ENCODE assay signal across 25 cellular contexts in the genomic region with DNA sequence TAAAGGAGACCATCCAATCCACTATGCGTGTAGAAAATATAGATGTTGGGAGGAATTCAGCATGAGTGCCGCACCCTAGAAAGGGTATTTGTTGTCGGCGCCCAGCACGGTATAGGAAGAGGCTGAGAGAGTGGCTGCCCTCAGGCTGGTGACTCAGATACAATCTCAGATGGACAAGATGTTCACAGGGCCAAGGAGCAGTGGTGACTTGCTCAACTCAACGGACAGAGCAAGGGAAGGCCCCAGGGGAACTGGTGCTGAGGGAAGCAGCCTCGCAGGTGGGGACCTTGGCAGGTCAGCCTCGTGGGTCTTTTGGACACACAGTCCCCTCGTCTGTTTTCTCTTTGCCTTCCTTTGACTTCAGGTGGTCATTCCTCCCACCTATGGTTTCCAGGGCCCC. TPM values are rescaled to one million over a fixed set of nuclear protein-coding genes. Genes with fewer than 3 reads are reported as not detected.
DNase-seq lines count a peak whose midpoint lies in the region; ATAC-seq, FAIRE-seq and TF ChIP-seq lines count a peak whose summit lies in the region.
"Had no signal": no experiment of that assay in that cellular context is flagged by ENCODE, and none has a peak within 500 bp of the region (broad histone marks: within the 10 kb centered on the region; RNA-seq: fewer than 3 reads in every experiment).

No MANE protein-coding gene starts in this region.

- no peak overlapping the region for H2AK5ac ChIP-seq in H1 (ENCODE audit: low read depth, low read length)

- H4K5ac ChIP-seq in H1 (ENCODE audit: insufficient read length, low read depth, low read length) = no peak overlapping the region

- no peak overlapping the region for H2BK120ac ChIP-seq in H1 (replicated peaks; ENCODE audit: low read depth, low read length)

- H3K4me1 ChIP-seq in RWPE2 (ENCODE audit: insufficient read depth, poor library complexity, severe bottlenecking) (peaks cover 24% of the 10 kb centered on the region), H1 (replicated peaks in 1 of 4; ENCODE audit: control insufficient read depth in 3 of 4, insufficient read depth in 4 of 4, low read length in 3 of 4) (peaks cover 0 to 10% (median 6%) of the 10 kb centered on the region in 4 experiments; a peak in 4 of 7 replicates)

- no peak overlapping the region for H3K18ac ChIP-seq in H1 (ENCODE audit: extremely low read depth, low read length)

- no peak overlapping the region for H4K8ac ChIP-seq in H1 (ENCODE audit: extremely low read depth, insufficient read depth, low read length)

- no peak for FAIRE-seq in H1 (lab: Jason Lieb, UNC)
- FAIRE-seq: D721Med, G401.6, HTR-8/SVneo, K562 had no signal

- no peak for TF ChIP-seq RAD21 in H1 (IDR thresholded peaks at IDR 0.05 in 1 of 2, conservative IDR thresholded peaks at IDR 0.05 in 1 of 2; ENCODE audit: low read depth in 2 of 2, low read length in 2 of 2)

- DNase-seq in ELF-1 (ENCODE audit: low read depth, low spot score) (peak; percentile 64), RWPE2 (ENCODE audit: low spot score) (no peak), H1 (ENCODE audit: low read depth in 1 of 2, low spot score in 2 of 2) (no peak), islet precursor cell (peak; percentile 73), left lobe of liver (ENCODE audit: low spot score) (no peak)
- DNase-seq: CD4-positive, CD25-positive, alpha-beta regulatory T cell; H7; Kasumi-1; NCI-H1105 treated with DMSO at 0.1 percent for 48 hours; NCI-H2029; NCI-H446; NCI-H524 treated with DMSO at 0.1 percent for 48 hours; NCI-H774; SIG-M5 had no signal

- no peak overlapping the region; the same call in 1 of the 2 replicates for H2BK15ac ChIP-seq in H1 (ENCODE audit: low read length)

- no peak overlapping the region for H3K9ac ChIP-seq in H1 (replicated peaks in 1 of 4; ENCODE audit: extremely low read depth in 1 of 4, low read depth in 3 of 4, low read length in 3 of 4)

- H2AFZ ChIP-seq in H1 (ENCODE audit: low read length) = no peak overlapping the region

- H3K27ac ChIP-seq in RWPE2 (ENCODE audit: poor library complexity, severe bottlenecking) = peak overlapping the region; percentile 43
- H3K27ac ChIP-seq in H1 (ENCODE audit: low read depth, low read length) = no peak overlapping the region
- H3K27ac ChIP-seq: SK-N-MC had no signal

- no peak overlapping the region for H3K14ac ChIP-seq in H1 (ENCODE audit: insufficient read length)

- 0 out of 2 replicates have a peak overlapping the region, but pooled peaks have one; percentile 55 for H2BK20ac ChIP-seq in H1 (ENCODE audit: low read length)

- TF ChIP-seq CTCF in RWPE2 (IDR thresholded peaks at IDR 0.05; ENCODE audit: poor library complexity, severe bottlenecking) = no peak
- no peak for TF ChIP-seq CTCF in H1 (IDR thresholded peaks at IDR 0.05; ENCODE audit: control extremely low read depth in 1 of 3, insufficient read depth in 1 of 3, low read depth in 1 of 3, low read length in 3 of 3)

- H3K36me3 ChIP-seq in RWPE2 (ENCODE audit: low read depth) (no peaks in the 10 kb centered on the region), H1 (ENCODE audit: control insufficient read depth in 2 of 4, insufficient read depth in 4 of 4, low read length in 3 of 4) (no peaks in the 10 kb centered on the region)

- 71% methylated on average over 9 of the region's 9 CpGs; no CpG with 5 or more reads in 1 of the 2 experiments for WGBS in H1 (ENCODE audit: extremely low coverage in 1 of 2, insufficient coverage in 1 of 2, insufficient read length in 1 of 2, insufficient replicate concordance in 2 of 2, low coverage in 1 of 2, low lambda C conversion rate in 2 of 2, missing lambda C conversion rate in 1 of 2), 2 experiments

- H2BK5ac ChIP-seq in H1 (ENCODE audit: low read depth, low read length) = peak overlapping the region; percentile 38; the same call in 1 of the 2 replicates

- ATAC-seq in RWPE2 (ENCODE audit: low read depth) (no peak), HG03565 (IDR thresholded peaks at IDR 0.05; ENCODE audit: unreplicated experiment) (no peak), GM18858 (IDR thresholded peaks at IDR 0.05; ENCODE audit: unreplicated experiment) (no peak), left lobe of liver (no peak)
- no peak for ATAC-seq in activated CD4-positive, CD25-positive, alpha-beta regulatory T cell treated with anti-CD3 and anti-CD28 coated beads, Interleukin-2, amount 50 U/mL, for 24 hours
- ATAC-seq: K562, Panc1 had no signal

- H3K4me3 ChIP-seq in RWPE2 (ENCODE audit: severe bottlenecking) = no peak overlapping the region
- H3K4me3 ChIP-seq in H1 (ENCODE audit: extremely low read depth in 1 of 4, insufficient read depth in 2 of 4, low read depth in 3 of 4, low read length in 4 of 4) = no peak overlapping the region
- H3K4me3 ChIP-seq: K562, SK-N-MC had no signal

- POLR2A ChIA-PET in H1 (lab: Charles Lee; ENCODE audit: partially characterized antibody) = interaction anchor here (1.3 to 1.6 kb wide), 2 partner anchors 13 to 26 kb away, joined by 3 to 6 read pairs; no protein-coding TSS in a partner anchor

- H3K27me3 ChIP-seq in RWPE2 (ENCODE audit: insufficient read depth, poor library complexity, severe bottlenecking) (no peaks in the 10 kb centered on the region), H1 (replicated peaks in 1 of 4; ENCODE audit: control insufficient read depth in 3 of 4, extremely low read depth in 1 of 4, insufficient read depth in 3 of 4, low read length in 3 of 4) (no peaks in the 10 kb centered on the region)

- no peak overlapping the region for H3K23ac ChIP-seq in H1 (ENCODE audit: insufficient read length)

- H3K79me1 ChIP-seq in H1 (ENCODE audit: low read depth, low read length) = no peaks in the 10 kb centered on the region

- no peaks in the 10 kb centered on the region for H4K20me1 ChIP-seq in H1 (replicated peaks in 1 of 2; ENCODE audit: control insufficient read depth in 1 of 2, insufficient read depth in 2 of 2, low read length in 2 of 2)

- H3K56ac ChIP-seq in H1 (replicated peaks; ENCODE audit: insufficient read length, low read depth, low read length) = no peak overlapping the region

- H3K4me2 ChIP-seq in H1 (ENCODE audit: insufficient read depth in 1 of 2, low read depth in 2 of 2, low read length in 2 of 2) = no peak overlapping the region

- no peak overlapping the region for H3K4ac ChIP-seq in H1 (replicated peaks; ENCODE audit: insufficient read length, low read depth, low read length)

- peak overlapping the region; percentile 45; the same call in 1 of the 2 replicates for H2BK12ac ChIP-seq in H1 (ENCODE audit: low read depth, low read length)

- H3K9me3 ChIP-seq in RWPE2 (ENCODE audit: severe bottlenecking) (no peaks in the 10 kb centered on the region), H1 (ENCODE audit: insufficient read depth in 2 of 2, low read depth in 1 of 2, low read length in 1 of 2) (peaks cover 0 to 3% of the 10 kb centered on the region in 2 experiments; a peak in 1 of 4 replicates)

- TF ChIP-seq POLR2A in H1 (IDR thresholded peaks at IDR 0.05; ENCODE audit: control extremely low read depth in 1 of 2, low read depth in 2 of 2, low read length in 2 of 2) = no peak

- H4K91ac ChIP-seq in H1 (replicated peaks; ENCODE audit: insufficient read length, low read length) = peak overlapping the region; percentile 5

- CTCF ChIA-PET in H1 (lab: Charles Lee; ENCODE audit: partially characterized antibody) = no interaction called here

- H3K23me2 ChIP-seq in H1 (ENCODE audit: low read depth, low read length) = no peaks in the 10 kb centered on the region

- TF ChIP-seq EP300 in H1 (IDR thresholded peaks at IDR 0.05; ENCODE audit: borderline replicate concordance in 1 of 2, low read depth in 2 of 2, low read length in 2 of 2) = no peak

- H3K79me2 ChIP-seq in H1 (ENCODE audit: control insufficient read depth in 1 of 2, insufficient read depth in 2 of 2, low read length in 2 of 2) = no peaks in the 10 kb centered on the region

TF ChIP-seq in H1, 55 proteins besides CTCF, POLR2A, EP300 and RAD21 (continues in another document):
- TF ChIP-seq, protein P1, sequence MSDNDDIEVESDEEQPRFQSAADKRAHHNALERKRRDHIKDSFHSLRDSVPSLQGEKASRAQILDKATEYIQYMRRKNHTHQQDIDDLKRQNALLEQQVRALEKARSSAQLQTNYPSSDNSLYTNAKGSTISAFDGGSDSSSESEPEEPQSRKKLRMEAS (IDR thresholded peaks at IDR 0.05) = no peak
- TF ChIP-seq TBP (IDR thresholded peaks at IDR 0.05; ENCODE audit: low read depth, low read length) = no peak
- no peak for TF ChIP-seq CTBP2 (IDR thresholded peaks at IDR 0.05; ENCODE audit: borderline replicate concordance, insufficient read depth, insufficient read length, low read length)
- TF ChIP-seq KDM1A (IDR thresholded peaks at IDR 0.05; ENCODE audit: borderline replicate concordance, low read length) = no peak
- TF ChIP-seq BRCA1 (IDR thresholded peaks at IDR 0.05; ENCODE audit: low read depth, low read length) = no peak
- no peak for TF ChIP-seq CBX8 (IDR thresholded peaks at IDR 0.05; ENCODE audit: borderline replicate concordance, low read depth, low read length)
- no peak for TF ChIP-seq CHD2 (IDR thresholded peaks at IDR 0.05; ENCODE audit: low read length)
- no peak for TF ChIP-seq JUND (IDR thresholded peaks at IDR 0.05; ENCODE audit: low read length)
- no peak for TF ChIP-seq CREB1 (IDR thresholded peaks at IDR 0.05)
- no peak for TF ChIP-seq SIN3A (conservative IDR thresholded peaks at IDR 0.05 in 1 of 2, IDR thresholded peaks at IDR 0.05 in 1 of 2; ENCODE audit: low read depth in 1 of 2, low read length in 2 of 2)
- TF ChIP-seq, protein P2, sequence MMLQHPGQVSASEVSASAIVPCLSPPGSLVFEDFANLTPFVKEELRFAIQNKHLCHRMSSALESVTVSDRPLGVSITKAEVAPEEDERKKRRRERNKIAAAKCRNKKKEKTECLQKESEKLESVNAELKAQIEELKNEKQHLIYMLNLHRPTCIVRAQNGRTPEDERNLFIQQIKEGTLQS (IDR thresholded peaks at IDR 0.05; ENCODE audit: insufficient read depth, low read depth, low read length) = no peak
- no peak for TF ChIP-seq NRF1 (IDR thresholded peaks at IDR 0.05; ENCODE audit: low read depth, low read length)
- TF ChIP-seq SRF (IDR thresholded peaks at IDR 0.05; ENCODE audit: low read depth, low read length) = no peak
- TF ChIP-seq CEBPB (IDR thresholded peaks at IDR 0.05; ENCODE audit: low read depth, low read length) = no peak
- TF ChIP-seq TEAD4 (IDR thresholded peaks at IDR 0.05; ENCODE audit: low read depth, low read length) = no peak
- no peak for TF ChIP-seq GABPA (IDR thresholded peaks at IDR 0.05; ENCODE audit: borderline replicate concordance, insufficient read depth, low read length)

RNA-seq across cellular contexts. Expression of a gene that starts 28.0 kb away (rescaled TPM):
- 40.4 and 47.5 TPM in 2 replicates for total RNA-seq in H1 (2021; fragmentation: NEBNext Ultra II Directional; extraction: Animal tissue kit (Norgen Biotek cat#: 25700))
- polyA plus RNA-seq in H1 (2011; rRNA removed) = 23.4 and 39.6 TPM in 2 replicates
- 51.8 TPM for polyA plus RNA-seq in H1 (2011; cell fraction: cytosol; rRNA removed)
- polyA plus RNA-seq in H1 (2011; cell fraction: nucleus; rRNA removed) = 75.4 TPM
- 32.1 to 35.9 TPM (median 35.0 TPM) in 4 replicates for polyA plus RNA-seq in H1 (2012, experiment 1 of 2)
- 16.8 TPM for polyA plus RNA-seq in H1 (2012, experiment 2 of 2)
- 9.2 TPM for polyA plus RNA-seq in H1 (2013, experiment 1 of 2)
- 8.2 TPM for polyA plus RNA-seq in H1 (2013, experiment 2 of 2)
- polyA minus RNA-seq in H1 (2011; rRNA and poly(A)+ RNA removed) = 7.6 and 12.7 TPM in 2 replicates
- polyA minus RNA-seq in H1 (2011; cell fraction: cytosol; rRNA and poly(A)+ RNA removed) = 44.1 TPM
- polyA minus RNA-seq in H1 (2011; cell fraction: nucleus; rRNA and poly(A)+ RNA removed) = 57.0 TPM
- total RNA-seq in left lobe of liver = not detected
- total RNA-seq: A172; CD4-positive, CD25-positive, alpha-beta regulatory T cell; M059J had no signal
- polyA plus RNA-seq: CD4-positive, CD25-positive, alpha-beta regulatory T cell; K562 had no signal

Comparison
In these comparisons a context has a peak if more than half of its experiments do, and no peak if none do; other contexts are left out.
1. DNase-seq: peak in ELF-1 (single experiment) and islet precursor cell (single experiment); none in RWPE2 (single experiment), H1 (0 of 2) and left lobe of liver (single experiment).
2. RNA of a gene that starts 28.0 kb away (total RNA-seq): 40.4 to 47.5 TPM in H1; not detected in left lobe of liver (single experiment); every median in the first group is over 10 times any median in the second.